1 cellular context compared by ENCODE assay signal in the genomic region with DNA sequence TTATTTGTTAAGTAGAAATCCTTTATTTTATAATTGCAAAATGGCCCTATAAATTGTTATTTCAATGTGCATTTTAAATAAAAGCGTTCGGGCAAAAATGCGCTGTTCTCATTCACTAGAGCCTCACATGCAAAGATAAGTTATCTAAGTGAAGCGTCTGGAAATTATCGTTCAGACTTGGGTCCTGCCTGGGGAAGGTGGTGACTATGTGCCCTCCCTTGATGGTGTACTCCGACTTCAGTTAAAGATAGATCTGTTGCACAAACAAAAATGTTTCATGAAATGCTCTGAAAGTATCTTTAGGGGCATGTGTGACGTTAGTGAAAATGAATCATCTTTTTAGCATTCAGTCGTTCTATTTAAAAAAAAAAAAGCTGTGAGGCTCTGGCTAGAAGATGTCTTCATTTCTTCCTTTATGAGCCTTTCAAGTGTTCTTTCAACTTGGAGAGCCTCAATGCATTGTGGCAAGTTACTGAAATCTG.
TF ChIP-seq lines count a peak whose summit lies in the region.

No MANE protein-coding gene starts in this region.

TF ChIP-seq in K562, 482 proteins besides CTCF, POLR2A, EP300 and RAD21 (continued from another document):
- TF ChIP-seq, protein P1, sequence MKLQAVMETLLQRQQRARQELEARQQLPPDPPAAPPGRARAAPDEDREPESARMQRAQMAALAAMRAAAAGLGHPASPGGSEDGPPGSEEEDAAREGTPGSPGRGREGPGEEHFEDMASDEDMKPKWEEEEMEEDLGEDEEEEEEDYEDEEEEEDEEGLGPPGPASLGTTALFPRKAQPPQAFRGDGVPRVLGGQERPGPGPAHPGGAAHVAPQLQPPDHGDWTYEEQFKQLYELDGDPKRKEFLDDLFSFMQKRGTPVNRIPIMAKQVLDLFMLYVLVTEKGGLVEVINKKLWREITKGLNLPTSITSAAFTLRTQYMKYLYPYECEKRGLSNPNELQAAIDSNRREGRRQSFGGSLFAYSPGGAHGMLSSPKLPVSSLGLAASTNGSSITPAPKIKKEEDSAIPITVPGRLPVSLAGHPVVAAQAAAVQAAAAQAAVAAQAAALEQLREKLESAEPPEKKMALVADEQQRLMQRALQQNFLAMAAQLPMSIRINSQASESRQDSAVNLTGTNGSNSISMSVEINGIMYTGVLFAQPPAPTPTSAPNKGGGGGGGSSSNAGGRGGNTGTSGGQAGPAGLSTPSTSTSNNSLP (IDR thresholded peaks at IDR 0.05; ENCODE audit: borderline replicate concordance, low read depth, low read length), result peak; percentile 46; the same call in 1 of the 2 replicates
- no peak for TF ChIP-seq ZNF551 (CRISPR knock-in tag; IDR thresholded peaks at IDR 0.05)
- no peak for TF ChIP-seq PRPF4 (IDR thresholded peaks at IDR 0.05; ENCODE audit: insufficient read depth, low read depth, low read length, poor library complexity, severe bottlenecking)
- no peak for TF ChIP-seq HDAC8 (tag; IDR thresholded peaks at IDR 0.05)
- TF ChIP-seq CCNT2 (IDR thresholded peaks at IDR 0.05; ENCODE audit: borderline replicate concordance, extremely low read depth, insufficient read length, low read depth, low read length), result peak; percentile 71
- TF ChIP-seq SMARCB1 (IDR thresholded peaks at IDR 0.05; ENCODE audit: insufficient read length, low read depth), result no peak
- TF ChIP-seq, protein P2, sequence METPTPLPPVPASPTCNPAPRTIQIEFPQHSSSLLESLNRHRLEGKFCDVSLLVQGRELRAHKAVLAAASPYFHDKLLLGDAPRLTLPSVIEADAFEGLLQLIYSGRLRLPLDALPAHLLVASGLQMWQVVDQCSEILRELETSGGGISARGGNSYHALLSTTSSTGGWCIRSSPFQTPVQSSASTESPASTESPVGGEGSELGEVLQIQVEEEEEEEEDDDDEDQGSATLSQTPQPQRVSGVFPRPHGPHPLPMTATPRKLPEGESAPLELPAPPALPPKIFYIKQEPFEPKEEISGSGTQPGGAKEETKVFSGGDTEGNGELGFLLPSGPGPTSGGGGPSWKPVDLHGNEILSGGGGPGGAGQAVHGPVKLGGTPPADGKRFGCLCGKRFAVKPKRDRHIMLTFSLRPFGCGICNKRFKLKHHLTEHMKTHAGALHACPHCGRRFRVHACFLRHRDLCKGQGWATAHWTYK (CRISPR knock-in tag; IDR thresholded peaks at IDR 0.05), result no peak
- TF ChIP-seq BACH1 (tag; IDR thresholded peaks at IDR 0.05), result no peak
- TF ChIP-seq KLF16 (IDR thresholded peaks at IDR 0.05), result peak; percentile 77; the same call in 1 of the 2 replicates
- no peak for TF ChIP-seq ZNF133 (CRISPR knock-in tag; IDR thresholded peaks at IDR 0.05)
- no peak for TF ChIP-seq MECOM (CRISPR knock-in tag; IDR thresholded peaks at IDR 0.05)
- peak; percentile 21; the same call in 1 of the 2 replicates for TF ChIP-seq ZEB2 (IDR thresholded peaks at IDR 0.05)
- TF ChIP-seq FOXK2 (conservative IDR thresholded peaks at IDR 0.05 in 1 of 2, IDR thresholded peaks at IDR 0.05 in 1 of 2; ENCODE audit: low read depth in 2 of 2), result no peak
- TF ChIP-seq ZNF12 (CRISPR knock-in tag; IDR thresholded peaks at IDR 0.05), result no peak
- no peak for TF ChIP-seq FOXP1 (CRISPR knock-in tag; IDR thresholded peaks at IDR 0.05)
- TF ChIP-seq HDAC2 (IDR thresholded peaks at IDR 0.05), result no peak
- TF ChIP-seq, protein P3, sequence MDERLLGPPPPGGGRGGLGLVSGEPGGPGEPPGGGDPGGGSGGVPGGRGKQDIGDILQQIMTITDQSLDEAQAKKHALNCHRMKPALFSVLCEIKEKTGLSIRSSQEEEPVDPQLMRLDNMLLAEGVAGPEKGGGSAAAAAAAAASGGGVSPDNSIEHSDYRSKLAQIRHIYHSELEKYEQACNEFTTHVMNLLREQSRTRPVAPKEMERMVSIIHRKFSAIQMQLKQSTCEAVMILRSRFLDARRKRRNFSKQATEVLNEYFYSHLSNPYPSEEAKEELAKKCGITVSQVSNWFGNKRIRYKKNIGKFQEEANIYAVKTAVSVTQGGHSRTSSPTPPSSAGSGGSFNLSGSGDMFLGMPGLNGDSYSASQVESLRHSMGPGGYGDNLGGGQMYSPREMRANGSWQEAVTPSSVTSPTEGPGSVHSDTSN (CRISPR knock-in tag; IDR thresholded peaks at IDR 0.05; ENCODE audit: low read depth), result no peak
- TF ChIP-seq, protein P3 (tag; conservative IDR thresholded peaks at IDR 0.05; ENCODE audit: low read depth), result no peak
- no peak for TF ChIP-seq NR2C2 (CRISPR knock-in tag; IDR thresholded peaks at IDR 0.05)
- no peak for TF ChIP-seq NR2C2 (tag; IDR thresholded peaks at IDR 0.05)
- TF ChIP-seq ZNF165 (CRISPR knock-in tag; IDR thresholded peaks at IDR 0.05; ENCODE audit: borderline replicate concordance), result no peak
- no peak for TF ChIP-seq YBX1 (IDR thresholded peaks at IDR 0.05)
- TF ChIP-seq SMARCE1 (IDR thresholded peaks at IDR 0.05), result peak; percentile 86
- TF ChIP-seq, protein P4, sequence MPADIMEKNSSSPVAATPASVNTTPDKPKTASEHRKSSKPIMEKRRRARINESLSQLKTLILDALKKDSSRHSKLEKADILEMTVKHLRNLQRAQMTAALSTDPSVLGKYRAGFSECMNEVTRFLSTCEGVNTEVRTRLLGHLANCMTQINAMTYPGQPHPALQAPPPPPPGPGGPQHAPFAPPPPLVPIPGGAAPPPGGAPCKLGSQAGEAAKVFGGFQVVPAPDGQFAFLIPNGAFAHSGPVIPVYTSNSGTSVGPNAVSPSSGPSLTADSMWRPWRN (IDR thresholded peaks at IDR 0.05; ENCODE audit: low read depth), result no peak
- TF ChIP-seq RCOR1 (IDR thresholded peaks at IDR 0.05; ENCODE audit: borderline replicate concordance in 1 of 2, low read depth in 2 of 2, low read length in 2 of 2), result peak in 1 of 2 experiments; percentile 63; a peak in 2 of 4 replicates
- TF ChIP-seq GABPB2 (CRISPR knock-in tag; conservative IDR thresholded peaks at IDR 0.05), result no peak
- TF ChIP-seq IRF2 (CRISPR knock-in tag; IDR thresholded peaks at IDR 0.05), result no peak
- TF ChIP-seq, protein P5, sequence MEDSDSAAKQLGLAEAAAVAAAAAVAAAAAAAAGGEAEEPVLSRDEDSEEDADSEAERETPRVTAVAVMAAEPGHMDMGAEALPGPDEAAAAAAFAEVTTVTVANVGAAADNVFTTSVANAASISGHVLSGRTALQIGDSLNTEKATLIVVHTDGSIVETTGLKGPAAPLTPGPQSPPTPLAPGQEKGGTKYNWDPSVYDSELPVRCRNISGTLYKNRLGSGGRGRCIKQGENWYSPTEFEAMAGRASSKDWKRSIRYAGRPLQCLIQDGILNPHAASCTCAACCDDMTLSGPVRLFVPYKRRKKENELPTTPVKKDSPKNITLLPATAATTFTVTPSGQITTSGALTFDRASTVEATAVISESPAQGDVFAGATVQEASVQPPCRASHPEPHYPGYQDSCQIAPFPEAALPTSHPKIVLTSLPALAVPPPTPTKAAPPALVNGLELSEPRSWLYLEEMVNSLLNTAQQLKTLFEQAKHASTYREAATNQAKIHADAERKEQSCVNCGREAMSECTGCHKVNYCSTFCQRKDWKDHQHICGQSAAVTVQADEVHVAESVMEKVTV (CRISPR knock-in tag; IDR thresholded peaks at IDR 0.05), result no peak
- TF ChIP-seq SOX6 (IDR thresholded peaks at IDR 0.05), result peak; percentile 72
- TF ChIP-seq, protein P6, sequence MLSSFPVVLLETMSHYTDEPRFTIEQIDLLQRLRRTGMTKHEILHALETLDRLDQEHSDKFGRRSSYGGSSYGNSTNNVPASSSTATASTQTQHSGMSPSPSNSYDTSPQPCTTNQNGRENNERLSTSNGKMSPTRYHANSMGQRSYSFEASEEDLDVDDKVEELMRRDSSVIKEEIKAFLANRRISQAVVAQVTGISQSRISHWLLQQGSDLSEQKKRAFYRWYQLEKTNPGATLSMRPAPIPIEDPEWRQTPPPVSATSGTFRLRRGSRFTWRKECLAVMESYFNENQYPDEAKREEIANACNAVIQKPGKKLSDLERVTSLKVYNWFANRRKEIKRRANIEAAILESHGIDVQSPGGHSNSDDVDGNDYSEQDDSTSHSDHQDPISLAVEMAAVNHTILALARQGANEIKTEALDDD (IDR thresholded peaks at IDR 0.05), result 0 out of 2 replicates have a peak, but pooled peaks have one; percentile 34
- TF ChIP-seq ZZZ3 (IDR thresholded peaks at IDR 0.05), result no peak
- TF ChIP-seq, protein P7, sequence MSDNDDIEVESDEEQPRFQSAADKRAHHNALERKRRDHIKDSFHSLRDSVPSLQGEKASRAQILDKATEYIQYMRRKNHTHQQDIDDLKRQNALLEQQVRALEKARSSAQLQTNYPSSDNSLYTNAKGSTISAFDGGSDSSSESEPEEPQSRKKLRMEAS (CRISPR knock-in tag; IDR thresholded peaks at IDR 0.05), result no peak
- no peak for TF ChIP-seq GTF2A2 (tag; IDR thresholded peaks at IDR 0.05)
- TF ChIP-seq, protein P8, sequence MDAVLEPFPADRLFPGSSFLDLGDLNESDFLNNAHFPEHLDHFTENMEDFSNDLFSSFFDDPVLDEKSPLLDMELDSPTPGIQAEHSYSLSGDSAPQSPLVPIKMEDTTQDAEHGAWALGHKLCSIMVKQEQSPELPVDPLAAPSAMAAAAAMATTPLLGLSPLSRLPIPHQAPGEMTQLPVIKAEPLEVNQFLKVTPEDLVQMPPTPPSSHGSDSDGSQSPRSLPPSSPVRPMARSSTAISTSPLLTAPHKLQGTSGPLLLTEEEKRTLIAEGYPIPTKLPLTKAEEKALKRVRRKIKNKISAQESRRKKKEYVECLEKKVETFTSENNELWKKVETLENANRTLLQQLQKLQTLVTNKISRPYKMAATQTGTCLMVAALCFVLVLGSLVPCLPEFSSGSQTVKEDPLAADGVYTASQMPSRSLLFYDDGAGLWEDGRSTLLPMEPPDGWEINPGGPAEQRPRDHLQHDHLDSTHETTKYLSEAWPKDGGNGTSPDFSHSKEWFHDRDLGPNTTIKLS (IDR thresholded peaks at IDR 0.05; ENCODE audit: borderline replicate concordance, low read depth), result no peak
- TF ChIP-seq SAP30 (IDR thresholded peaks at IDR 0.05; ENCODE audit: borderline replicate concordance, insufficient read depth, low read depth, low read length, poor library complexity, severe bottlenecking), result no peak
- TF ChIP-seq ZFP30 (CRISPR knock-in tag; IDR thresholded peaks at IDR 0.05; ENCODE audit: borderline replicate concordance), result no peak
TF ChIP-seq in K562: peak in this region for 52.
